ENCODE assay signal across 1 cellular context in genomic region chr2:167181134-167181533, GRCh38.
TF ChIP-seq lines count a peak whose summit lies in the region.

No MANE protein-coding gene starts in this region.

TF ChIP-seq in endothelial cell of umbilical vein, 7 proteins besides CTCF, POLR2A, EP300 and RAD21 (continued from another document):
- no peak for TF ChIP-seq MAX (IDR thresholded peaks at IDR 0.05; ENCODE audit: insufficient read depth, insufficient read length)
TF ChIP-seq in endothelial cell of umbilical vein: peak in this region for 1.
